Comparison of ENCODE assay signal across 8 cellular contexts in the genomic region with DNA sequence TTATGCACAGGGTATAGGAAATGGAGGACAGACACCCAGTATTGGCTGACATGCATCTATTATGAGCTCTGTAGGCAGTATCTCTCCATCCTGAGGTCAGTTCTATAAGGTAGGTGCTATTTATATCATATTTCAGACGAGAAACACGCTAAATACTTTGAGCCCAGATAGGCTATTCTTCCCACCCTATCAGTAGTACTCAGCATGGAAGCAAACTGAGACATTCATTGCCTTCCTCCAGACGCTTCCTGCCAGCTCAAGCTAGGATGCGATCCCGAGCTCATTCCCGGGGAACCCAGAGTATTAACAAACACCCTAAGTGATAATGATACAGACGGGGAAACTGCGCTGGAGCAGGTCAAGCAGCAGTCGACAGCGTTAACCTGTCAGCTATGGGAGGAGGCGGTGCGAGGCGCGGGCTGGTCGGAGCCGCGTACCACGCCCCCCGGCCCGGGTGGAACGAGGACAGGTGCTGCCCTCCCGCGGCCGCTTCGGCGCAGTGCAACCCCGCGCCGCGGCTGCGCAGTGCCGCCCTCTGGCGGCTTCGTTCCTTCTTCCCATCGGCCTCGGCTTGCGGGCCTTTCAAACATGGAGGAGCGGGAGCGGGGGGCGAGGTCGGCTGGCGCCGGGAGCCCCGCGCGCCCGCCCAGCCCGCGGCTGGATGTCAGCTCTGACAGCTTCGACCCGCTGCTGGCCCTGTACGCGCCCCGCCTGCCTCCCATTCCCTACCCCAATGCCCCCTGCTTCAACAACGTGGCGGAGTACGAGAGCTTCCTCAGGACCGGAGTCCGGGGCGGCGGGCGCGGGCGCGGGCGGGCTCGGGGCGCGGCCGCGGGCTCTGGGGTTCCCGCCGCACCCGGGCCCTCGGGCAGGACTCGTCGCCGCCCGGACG. TPM values are rescaled to one million over a fixed set of nuclear protein-coding genes. Genes with fewer than 3 reads are reported as not detected.
DNase-seq lines count a peak whose midpoint lies in the region; ATAC-seq and TF ChIP-seq lines count a peak whose summit lies in the region.

LSM11 (plus strand) TSS at position 550 of the 892 bp plus-strand sequence; CDS start at position 589, 39 bp downstream.

- CTCF ChIA-PET in PC-9 (lab: Charles Lee): interaction anchor here (0.6 to 2.6 kb wide), 11 partner anchors 10 to 440 kb away, joined by 3 to 14 read pairs (median 4); partner anchors contain the start of gene THG1L

- H3K27ac ChIP-seq in DOHH2 (ENCODE audit: low read depth, low read length) (no peak within 1 kb of the TSS), PC-9 (no peak within 1 kb of the TSS)

- POLR2A ChIA-PET in PC-9 (lab: Charles Lee; ENCODE audit: unreplicated experiment): interaction anchor here (0.6 kb wide), 1 partner anchor 154 kb away, joined by 3 read pairs; no protein-coding TSS in a partner anchor
- POLR2A ChIA-PET in naive thymus-derived CD8-positive, alpha-beta T cell (lab: Charles Lee): interaction anchor here (0.6 to 2.4 kb wide), 7 partner anchors 10 to 855 kb away, joined by 3 to 15 read pairs (median 3); partner anchors contain the start of genes CLINT1, SOX30 and THG1L

- intact Hi-C loops in PC-9 (cut with micrococcal nuclease; ENCODE audit: unreplicated experiment): loop anchor here (1.0 to 5.0 kb wide), 8 partner anchors 74 to 601 kb away; partner anchors contain the start of gene MED7

- H3K4me3 ChIP-seq in DOHH2 (ENCODE audit: low read length) (peak within 1 kb of the TSS; percentile 94), PC-9 (peak within 1 kb of the TSS; percentile 89)

- no peaks in the 10 kb centered on the region for H4K20me1 ChIP-seq in DOHH2 (ENCODE audit: control insufficient read depth, insufficient read depth, low read depth, low read length)
- no peaks in the 10 kb centered on the region for H4K20me1 ChIP-seq in PC-9 (ENCODE audit: insufficient read depth)

- ATAC-seq in GM21717 (IDR thresholded peaks at IDR 0.05; ENCODE audit: unreplicated experiment): peak; percentile 91
- ATAC-seq in activated T-cell treated with anti-CD3 and anti-CD28 coated beads, Interleukin-2, amount 50 U/mL, for 72 hours (replicated peaks in 1 of 2): peak; percentile 94
- peak; percentile 89 to 94 for ATAC-seq in naive thymus-derived CD8-positive, alpha-beta T cell
- peak; percentile 81 to 86 for ATAC-seq in stimulated activated naive B cell treated with anti-CD40 and anti-IgM and Interleukin-4, amounts not matched to agents 10 μg/mL and 1 μg/mL and 100 μg/mL, for 72 hours (replicated peaks)

- peaks cover 56% of the 10 kb centered on the region for H3K4me1 Mint-ChIP-seq in activated T-cell treated with anti-CD3 and anti-CD28 coated beads, Interleukin-2, amount 50 U/mL, for 72 hours (ENCODE audit: low read depth)
- H3K4me1 Mint-ChIP-seq in naive thymus-derived CD8-positive, alpha-beta T cell: peaks cover 12 to 25% (median 20%) of the 10 kb centered on the region in 4 donors
- peaks cover 30 to 38% of the 10 kb centered on the region in 2 donors for H3K4me1 Mint-ChIP-seq in stimulated activated naive B cell treated with anti-CD40 and anti-IgM and Interleukin-4, amounts not matched to agents 10 μg/mL and 1 μg/mL and 100 μg/mL, for 72 hours

- H3K9me3 ChIP-seq in DOHH2 (ENCODE audit: control insufficient read depth, insufficient read depth, low read length): no peaks in the 10 kb centered on the region
- H3K9me3 ChIP-seq in PC-9 (ENCODE audit: insufficient read depth, low read depth): no peaks in the 10 kb centered on the region

- TF ChIP-seq RAD21 in Ishikawa (IDR thresholded peaks at IDR 0.05; ENCODE audit: low read depth): peak; percentile 77; the same call in 1 of the 2 replicates

- H3K4me1 ChIP-seq in DOHH2 (ENCODE audit: control insufficient read depth, low read length) (peaks cover 23% of the 10 kb centered on the region), PC-9 (replicated peaks; ENCODE audit: insufficient read depth) (peaks cover 12% of the 10 kb centered on the region)

- DNase-seq in PC-9 (peak; percentile 66 to 94), fibroblast of gingiva (ENCODE audit: low read depth) (peak; percentile 66)
- DNase-seq in activated T-cell treated with anti-CD3 and anti-CD28 coated beads, Interleukin-2, amount 50 U/mL, for 72 hours: peak; percentile 92 to 96
- peak; percentile 78 to 97 (median 90) for DNase-seq in naive thymus-derived CD8-positive, alpha-beta T cell
- peak; percentile 87 for DNase-seq in stimulated activated naive B cell treated with anti-CD40 and anti-IgM and Interleukin-4, amounts not matched to agents 10 μg/mL and 1 μg/mL and 100 μg/mL, for 72 hours

- peak within 1 kb of the TSS; percentile 95 for H3K4me3 Mint-ChIP-seq in activated T-cell treated with anti-CD3 and anti-CD28 coated beads, Interleukin-2, amount 50 U/mL, for 72 hours
- peak within 1 kb of the TSS; percentile 74 to 98 (median 94) for H3K4me3 Mint-ChIP-seq in naive thymus-derived CD8-positive, alpha-beta T cell
- peak within 1 kb of the TSS; percentile 92 to 94 for H3K4me3 Mint-ChIP-seq in stimulated activated naive B cell treated with anti-CD40 and anti-IgM and Interleukin-4, amounts not matched to agents 10 μg/mL and 1 μg/mL and 100 μg/mL, for 72 hours

- H3F3A ChIP-seq in DOHH2 (ENCODE audit: control insufficient read depth, insufficient read depth) (no peaks in the 10 kb centered on the region), PC-9 (ENCODE audit: insufficient read depth, low read depth) (peaks cover 3% of the 10 kb centered on the region; the same call in 1 of the 2 replicates)

- peaks cover 3 to 5% of the 10 kb centered on the region in 2 donors for H3K36me3 Mint-ChIP-seq in activated T-cell treated with anti-CD3 and anti-CD28 coated beads, Interleukin-2, amount 50 U/mL, for 72 hours (ENCODE audit: insufficient read depth in 2 of 2)
- peaks cover 0 to 15% (median 2%) of the 10 kb centered on the region in 3 donors for H3K36me3 Mint-ChIP-seq in naive thymus-derived CD8-positive, alpha-beta T cell
- H3K36me3 Mint-ChIP-seq in stimulated activated naive B cell treated with anti-CD40 and anti-IgM and Interleukin-4, amounts not matched to agents 10 μg/mL and 1 μg/mL and 100 μg/mL, for 72 hours: peaks cover 5 to 20% of the 10 kb centered on the region in 2 donors

- H3K79me2 ChIP-seq in DOHH2 (ENCODE audit: control insufficient read depth, low read length) (peaks cover 42% of the 10 kb centered on the region), PC-9 (ENCODE audit: low read depth) (no peaks in the 10 kb centered on the region)

- H3K36me3 ChIP-seq in DOHH2 (ENCODE audit: control insufficient read depth, low read length): peaks cover 37% of the 10 kb centered on the region
- no peaks in the 10 kb centered on the region for H3K36me3 ChIP-seq in PC-9 (ENCODE audit: low read depth)

- H3K27ac Mint-ChIP-seq in activated T-cell treated with anti-CD3 and anti-CD28 coated beads, Interleukin-2, amount 50 U/mL, for 72 hours: peak within 1 kb of the TSS; percentile 92
- peak within 1 kb of the TSS; percentile 72 to 95 (median 88) for H3K27ac Mint-ChIP-seq in naive thymus-derived CD8-positive, alpha-beta T cell
- H3K27ac Mint-ChIP-seq in stimulated activated naive B cell treated with anti-CD40 and anti-IgM and Interleukin-4, amounts not matched to agents 10 μg/mL and 1 μg/mL and 100 μg/mL, for 72 hours: peak within 1 kb of the TSS; percentile 95

- no TSS peak for BruUV-seq in PC-9 (replicated peaks; lab: Mats Ljungman, UMichigan)

- no peaks in the 10 kb centered on the region for H3K9me3 Mint-ChIP-seq in activated T-cell treated with anti-CD3 and anti-CD28 coated beads, Interleukin-2, amount 50 U/mL, for 72 hours
- no peaks in the 10 kb centered on the region for H3K9me3 Mint-ChIP-seq in naive thymus-derived CD8-positive, alpha-beta T cell
- no peaks in the 10 kb centered on the region for H3K9me3 Mint-ChIP-seq in stimulated activated naive B cell treated with anti-CD40 and anti-IgM and Interleukin-4, amounts not matched to agents 10 μg/mL and 1 μg/mL and 100 μg/mL, for 72 hours

- H3K27me3 ChIP-seq in DOHH2 (ENCODE audit: control insufficient read depth, low read length) (no peaks in the 10 kb centered on the region), PC-9 (ENCODE audit: insufficient read depth, low read depth) (no peaks in the 10 kb centered on the region)

- H3K9me2 ChIP-seq in DOHH2 (replicated peaks; ENCODE audit: control insufficient read depth, low read length) (no peaks in the 10 kb centered on the region), PC-9 (ENCODE audit: insufficient read depth) (no peaks in the 10 kb centered on the region)

- peak within 1 kb of the TSS; percentile 96 for H2AFZ ChIP-seq in PC-9

- peak within 1 kb of the TSS; percentile 85 for H3K4me2 ChIP-seq in DOHH2 (ENCODE audit: low read length)
- peak within 1 kb of the TSS; percentile 90 for H3K4me2 ChIP-seq in PC-9

- TF ChIP-seq EP300 in Ishikawa (IDR thresholded peaks at IDR 0.05; ENCODE audit: borderline replicate concordance): no peak

- TF ChIP-seq CTCF in DOHH2 (IDR thresholded peaks at IDR 0.05; ENCODE audit: low read depth, low read length, poor library complexity, severe bottlenecking) (peak; percentile 98), PC-9 (conservative IDR thresholded peaks at IDR 0.05) (peak; percentile 95)

- H3K27me3 Mint-ChIP-seq in activated T-cell treated with anti-CD3 and anti-CD28 coated beads, Interleukin-2, amount 50 U/mL, for 72 hours (ENCODE audit: low read depth): no peaks in the 10 kb centered on the region
- H3K27me3 Mint-ChIP-seq in naive thymus-derived CD8-positive, alpha-beta T cell: no peaks in the 10 kb centered on the region
- H3K27me3 Mint-ChIP-seq in stimulated activated naive B cell treated with anti-CD40 and anti-IgM and Interleukin-4, amounts not matched to agents 10 μg/mL and 1 μg/mL and 100 μg/mL, for 72 hours: no peaks in the 10 kb centered on the region

TF ChIP-seq in Ishikawa, 13 proteins besides CTCF, POLR2A, EP300 and RAD21 (continues in another document):
- TF ChIP-seq EGR1 (IDR thresholded peaks at IDR 0.05) (no peak), TEAD4 (IDR thresholded peaks at IDR 0.05) (no peak; the same call in 1 of the 2 replicates), YY1 (IDR thresholded peaks at IDR 0.05; ENCODE audit: low read depth) (peak; percentile 89), ZBTB7A (IDR thresholded peaks at IDR 0.05; ENCODE audit: low read depth) (peak; percentile 77; the same call in 1 of the 2 replicates), USF1 (IDR thresholded peaks at IDR 0.05) (no peak), CREB1 (IDR thresholded peaks at IDR 0.05; ENCODE audit: low read depth) (no peak), CEBPB (IDR thresholded peaks at IDR 0.05) (no peak), TCF12 (IDR thresholded peaks at IDR 0.05; ENCODE audit: low read depth) (peak; percentile 34; the same call in 1 of the 2 replicates)

RNA-seq across cellular contexts. Expression of gene LSM11, which starts in this region (rescaled TPM):
- total RNA-seq in PC-9 (2021): 1.9 and 2.1 TPM in 2 replicates
- total RNA-seq in activated T-cell treated with anti-CD3 and anti-CD28 coated beads, Interleukin-2, amount 50 U/mL, for 72 hours: 1 to 10 TPM; 6.7 to 7.4 TPM
- total RNA-seq in naive thymus-derived CD8-positive, alpha-beta T cell: 1 to 10 TPM; 5.1 to 5.2 TPM
- under 1 TPM; 0.36 to 0.64 (median 0.42) TPM for polyA plus RNA-seq in naive thymus-derived CD8-positive, alpha-beta T cell
